In genomic region chr3:100992086-100993033, GRCh38 we compare ENCODE assay signal across 11 cellular contexts. TPM values are rescaled to one million over a fixed set of nuclear protein-coding genes. Genes with fewer than 3 reads are reported as not detected.
A peak's percentile ranks its signal among the peaks of the same experiment; 100 is the strongest.
DNase-seq lines count a peak whose midpoint lies in the region; ATAC-seq, FAIRE-seq and TF ChIP-seq lines count a peak whose summit lies in the region.
"Had no signal": no experiment of that assay in that cellular context is flagged by ENCODE, and none has a peak within 500 bp of the region (broad histone marks: within the 10 kb centered on the region; RNA-seq: fewer than 3 reads in every experiment).

No MANE protein-coding gene starts in this region.

- H3K4me3 ChIP-seq in adipocyte (ENCODE audit: low read length): peak overlapping the region; percentile 83
- peak overlapping the region in 3 of 4 donors; percentile 3 to 23 (median 21) for H3K4me3 ChIP-seq in pancreas
- H3K4me3 ChIP-seq: HAP-1 had no signal

- H3K4me3 Mint-ChIP-seq in stimulated activated naive B cell treated with anti-CD40 and anti-IgM and Interleukin-4, amounts not matched to agents 10 μg/mL and 1 μg/mL and 100 μg/mL, for 72 hours: no peak overlapping the region
- no peak overlapping the region for H3K4me3 Mint-ChIP-seq in activated CD4-positive, alpha-beta memory T cell treated with anti-CD3 and anti-CD28 coated beads, Interleukin-2, amount 10 ng/mL, durations not matched to agents 7 days and 5 days
- H3K4me3 Mint-ChIP-seq: activated CD4-positive, alpha-beta T cell treated with anti-CD3 and anti-CD28 coated beads for 36 hours had no signal

- FAIRE-seq in pancreas (lab: Jason Lieb, UNC): no peak

- H3K27me3 ChIP-seq in adipocyte (replicated peaks; ENCODE audit: control insufficient read depth, insufficient read depth, low read length) (no peaks in the 10 kb centered on the region), pancreas (no peaks in the 10 kb centered on the region)

- CTCF ChIA-PET in activated CD4-positive, alpha-beta memory T cell treated with anti-CD3 and anti-CD28 coated beads, Interleukin-2, amount 10 ng/mL, durations not matched to agents 7 days and 5 days (lab: Charles Lee): no interaction called here

- no peaks in the 10 kb centered on the region for H3K4me1 Mint-ChIP-seq in stimulated activated naive B cell treated with anti-CD40 and anti-IgM and Interleukin-4, amounts not matched to agents 10 μg/mL and 1 μg/mL and 100 μg/mL, for 72 hours
- no peaks in the 10 kb centered on the region for H3K4me1 Mint-ChIP-seq in activated CD4-positive, alpha-beta memory T cell treated with anti-CD3 and anti-CD28 coated beads, Interleukin-2, amount 10 ng/mL, durations not matched to agents 7 days and 5 days
- H3K4me1 Mint-ChIP-seq: activated CD4-positive, alpha-beta T cell treated with anti-CD3 and anti-CD28 coated beads for 36 hours had no signal

- peaks cover 0 to 4% of the 10 kb centered on the region in 2 donors for H3K27me3 Mint-ChIP-seq in stimulated activated naive B cell treated with anti-CD40 and anti-IgM and Interleukin-4, amounts not matched to agents 10 μg/mL and 1 μg/mL and 100 μg/mL, for 72 hours
- H3K27me3 Mint-ChIP-seq in activated CD4-positive, alpha-beta memory T cell treated with anti-CD3 and anti-CD28 coated beads, Interleukin-2, amount 10 ng/mL, durations not matched to agents 7 days and 5 days: peaks cover 10% of the 10 kb centered on the region

- H3K9me3 Mint-ChIP-seq in stimulated activated naive B cell treated with anti-CD40 and anti-IgM and Interleukin-4, amounts not matched to agents 10 μg/mL and 1 μg/mL and 100 μg/mL, for 72 hours: peaks cover 0 to under 1% of the 10 kb centered on the region in 2 donors
- H3K9me3 Mint-ChIP-seq in activated CD4-positive, alpha-beta memory T cell treated with anti-CD3 and anti-CD28 coated beads, Interleukin-2, amount 10 ng/mL, durations not matched to agents 7 days and 5 days: no peaks in the 10 kb centered on the region

- intact Hi-C loops in pancreas (cut with DNase I): no loop called here

- H3K9me3 ChIP-seq in adipocyte (ENCODE audit: control insufficient read depth, low read length): no peaks in the 10 kb centered on the region
- H3K9me3 ChIP-seq in pancreas: no peaks in the 10 kb centered on the region
- H3K9me3 ChIP-seq: HAP-1 had no signal

- DNase-seq in Ammon's horn (ENCODE audit: low spot score) (peak; percentile 12), adipocyte (ENCODE audit: low read depth) (peak; percentile 82), glomerular visceral epithelial cell (ENCODE audit: extremely low spot score) (peak; percentile 39), pancreas (peak in 2 of 6 donors; percentile 12 to 38), NCI-H2107 (lab: John Stamatoyannopoulos, UW) (no peak), epidermal melanocyte (ENCODE audit: insufficient read length, low spot score) (no peak)
- DNase-seq in stimulated activated naive B cell treated with anti-CD40 and anti-IgM and Interleukin-4, amounts not matched to agents 10 μg/mL and 1 μg/mL and 100 μg/mL, for 72 hours: no peak
- DNase-seq in activated CD4-positive, alpha-beta memory T cell treated with anti-CD3 and anti-CD28 coated beads, Interleukin-2, amount 10 ng/mL, durations not matched to agents 7 days and 5 days: no peak
- DNase-seq: NCI-H1105 treated with DMSO at 0.1 percent for 48 hours had no signal

- peaks cover 26% of the 10 kb centered on the region for H3K4me1 ChIP-seq in adipocyte (ENCODE audit: control insufficient read depth, insufficient read depth, low read length)
- H3K4me1 ChIP-seq in pancreas: peaks cover 0 to 9% (median 9%) of the 10 kb centered on the region in 3 donors
- H3K4me1 ChIP-seq: HAP-1 had no signal

- H3K27ac Mint-ChIP-seq in stimulated activated naive B cell treated with anti-CD40 and anti-IgM and Interleukin-4, amounts not matched to agents 10 μg/mL and 1 μg/mL and 100 μg/mL, for 72 hours: no peak overlapping the region
- H3K27ac Mint-ChIP-seq in activated CD4-positive, alpha-beta memory T cell treated with anti-CD3 and anti-CD28 coated beads, Interleukin-2, amount 10 ng/mL, durations not matched to agents 7 days and 5 days: no peak overlapping the region
- H3K27ac Mint-ChIP-seq: activated CD4-positive, alpha-beta T cell treated with anti-CD3 and anti-CD28 coated beads for 36 hours had no signal

- H3K27ac ChIP-seq in pancreas: peak overlapping the region in 2 of 4 donors; percentile 52 to 62

- POLR2A ChIA-PET in activated CD4-positive, alpha-beta memory T cell treated with anti-CD3 and anti-CD28 coated beads, Interleukin-2, amount 10 ng/mL, durations not matched to agents 7 days and 5 days (lab: Charles Lee): no interaction called here

- peak; percentile 80 to 85 (median 84) for ATAC-seq in pancreas
- no peak for ATAC-seq in stimulated activated naive B cell treated with anti-CD40 and anti-IgM and Interleukin-4, amounts not matched to agents 10 μg/mL and 1 μg/mL and 100 μg/mL, for 72 hours (replicated peaks)

- TF ChIP-seq CTCF in pancreas (IDR thresholded peaks at IDR 0.05): no peak

- WGBS in pancreas, 2 donors: 14 to 16% methylated on average over 5 of the region's 5 CpGs

- H3K36me3 ChIP-seq in adipocyte (ENCODE audit: control insufficient read depth, insufficient read depth, low read length, severe bottlenecking) (no peaks in the 10 kb centered on the region), pancreas (no peaks in the 10 kb centered on the region)
- H3K36me3 ChIP-seq: HAP-1 had no signal

- H3K9ac ChIP-seq in adipocyte (ENCODE audit: low read length): peak overlapping the region; percentile 82

- no peaks in the 10 kb centered on the region for H3K36me3 Mint-ChIP-seq in stimulated activated naive B cell treated with anti-CD40 and anti-IgM and Interleukin-4, amounts not matched to agents 10 μg/mL and 1 μg/mL and 100 μg/mL, for 72 hours
- H3K36me3 Mint-ChIP-seq in activated CD4-positive, alpha-beta memory T cell treated with anti-CD3 and anti-CD28 coated beads, Interleukin-2, amount 10 ng/mL, durations not matched to agents 7 days and 5 days (ENCODE audit: low read depth): no peaks in the 10 kb centered on the region

RNA-seq across cellular contexts. Expression of gene ABI3BP, which starts 0.9 kb away (rescaled TPM):
- total RNA-seq in pancreas: 10 to 100 TPM in 3 of 6 donors, 1 to 10 TPM in 3; 3.1 to 25.3 (median 11.2) TPM
- 1 to 10 TPM; 2.6 to 3.6 TPM for polyA plus RNA-seq in pancreas
- not detected for total RNA-seq in activated CD4-positive, alpha-beta memory T cell treated with anti-CD3 and anti-CD28 coated beads, Interleukin-2, amount 10 ng/mL, durations not matched to agents 7 days and 5 days
- total RNA-seq: activated CD4-positive, alpha-beta T cell treated with anti-CD3 and anti-CD28 coated beads for 36 hours had no signal

Comparison
In these comparisons a context has a peak if more than half of its experiments do, and no peak if none do; other contexts are left out.
1. DNase-seq: peak in Ammon's horn (single experiment), adipocyte (single experiment) and glomerular visceral epithelial cell (single experiment); none in NCI-H2107 (single experiment), stimulated activated naive B cell treated with anti-CD40 and anti-IgM and Interleukin-4, amounts not matched to agents 10 μg/mL and 1 μg/mL and 100 μg/mL, for 72 hours (single experiment), activated CD4-positive, alpha-beta memory T cell treated with anti-CD3 and anti-CD28 coated beads, Interleukin-2, amount 10 ng/mL, durations not matched to agents 7 days and 5 days (single experiment) and epidermal melanocyte (single experiment).
2. ATAC-seq: peak in pancreas (4 of 4); none in stimulated activated naive B cell treated with anti-CD40 and anti-IgM and Interleukin-4, amounts not matched to agents 10 μg/mL and 1 μg/mL and 100 μg/mL, for 72 hours (0 of 2).